ENCODE assay signal across 13 cellular contexts in genomic region chr2:65974067-65974723, GRCh38.
A peak's percentile ranks its signal among the peaks of the same experiment; 100 is the strongest.
DNase-seq lines count a peak whose midpoint lies in the region; ATAC-seq and TF ChIP-seq lines count a peak whose summit lies in the region.
"Had no signal": no experiment of that assay in that cellular context is flagged by ENCODE, and none has a peak within 500 bp of the region (broad histone marks: within the 10 kb centered on the region; RNA-seq: fewer than 3 reads in every experiment).

No MANE protein-coding gene starts in this region.

- POLR2A ChIA-PET in SK-N-SH (lab: Yijun Ruan, JAX): no interaction called here

- H3K4me3 Mint-ChIP-seq in stimulated activated effector memory CD8-positive, alpha-beta T cell treated with anti-CD3 and anti-CD28 coated beads, Interleukin-12 subunit alpha, Interleukin-12 subunit beta, amount 100 ng/mL, for 72 hours: no peak overlapping the region
- H3K4me3 Mint-ChIP-seq: brain had no signal

- peaks cover 5% of the 10 kb centered on the region for H3K9me3 Mint-ChIP-seq in stimulated activated effector memory CD8-positive, alpha-beta T cell treated with anti-CD3 and anti-CD28 coated beads, Interleukin-12 subunit alpha, Interleukin-12 subunit beta, amount 100 ng/mL, for 72 hours

- peaks cover 0 to 3% of the 10 kb centered on the region in 2 experiments; a peak in 2 of 4 replicates for H3K4me1 ChIP-seq in SK-N-SH (ENCODE audit: control insufficient read depth in 1 of 2, insufficient read depth in 2 of 2, low read depth in 1 of 2, low read length in 1 of 2)

- H3K9me3 ChIP-seq in SK-N-SH: no peaks in the 10 kb centered on the region
- H3K9me3 ChIP-seq: thoracic aorta had no signal

- TF ChIP-seq CTCF in SK-N-SH (IDR thresholded peaks at IDR 0.05): peak; percentile 27; the same call in 1 of the 2 replicates

- H3K4me2 ChIP-seq in SK-N-SH: no peak overlapping the region

- 45% methylated on average over 3 of the region's 3 CpGs for WGBS in SK-N-SH (ENCODE audit: low lambda C conversion rate)

- no peak overlapping the region for H2AFZ ChIP-seq in SK-N-SH (ENCODE audit: low read depth)

- H3K4me3 ChIP-seq in SK-N-SH (ENCODE audit: low read depth in 2 of 2, low read length in 1 of 2): no peak overlapping the region
- H3K4me3 ChIP-seq: thoracic aorta had no signal

- H3K9me2 ChIP-seq in SK-N-SH: no peaks in the 10 kb centered on the region

- no peak overlapping the region for H3K9ac ChIP-seq in SK-N-SH

- H4K20me1 ChIP-seq in SK-N-SH (ENCODE audit: insufficient read depth): no peaks in the 10 kb centered on the region

- CTCF ChIA-PET in SK-N-SH (lab: Yijun Ruan, JAX): interaction anchor here (1.2 kb wide), 3 partner anchors 12 to 601 kb away, joined by 3 read pairs; no protein-coding TSS in a partner anchor

- no peaks in the 10 kb centered on the region for H3K36me3 Mint-ChIP-seq in stimulated activated effector memory CD8-positive, alpha-beta T cell treated with anti-CD3 and anti-CD28 coated beads, Interleukin-12 subunit alpha, Interleukin-12 subunit beta, amount 100 ng/mL, for 72 hours
- H3K36me3 Mint-ChIP-seq: brain had no signal

- no peak for TF ChIP-seq RAD21 in SK-N-SH (IDR thresholded peaks at IDR 0.05; ENCODE audit: low read length)

- no peaks in the 10 kb centered on the region for H3F3A ChIP-seq in SK-N-SH (replicated peaks; ENCODE audit: insufficient read depth)

- no peaks in the 10 kb centered on the region for H3K36me3 ChIP-seq in SK-N-SH (replicated peaks in 1 of 2; ENCODE audit: control insufficient read depth in 1 of 2, insufficient read depth in 2 of 2, low read length in 1 of 2)
- H3K36me3 ChIP-seq: thoracic aorta had no signal

- H3K4me1 Mint-ChIP-seq in stimulated activated effector memory CD8-positive, alpha-beta T cell treated with anti-CD3 and anti-CD28 coated beads, Interleukin-12 subunit alpha, Interleukin-12 subunit beta, amount 100 ng/mL, for 72 hours: no peaks in the 10 kb centered on the region
- H3K4me1 Mint-ChIP-seq: brain had no signal

- H3K27ac ChIP-seq in SK-N-SH (ENCODE audit: low read depth in 2 of 2, low read length in 1 of 2): no peak overlapping the region
- H3K27ac ChIP-seq: thoracic aorta had no signal

- H3K27ac Mint-ChIP-seq in stimulated activated effector memory CD8-positive, alpha-beta T cell treated with anti-CD3 and anti-CD28 coated beads, Interleukin-12 subunit alpha, Interleukin-12 subunit beta, amount 100 ng/mL, for 72 hours: no peak overlapping the region
- H3K27ac Mint-ChIP-seq: brain had no signal

- in situ Hi-C loops in SK-MEL-5 (cut with HindIII; ENCODE audit: low pct_unique_long_range_greater_than_20kb, low sequenced_read_pairs): no loop called here

- H3K27me3 ChIP-seq in SK-N-SH (ENCODE audit: insufficient read depth): no peaks in the 10 kb centered on the region

- no peaks in the 10 kb centered on the region for H3K79me2 ChIP-seq in SK-N-SH (ENCODE audit: insufficient read depth)

- DNase-seq in SK-N-SH (no peak), SK-MEL-5 (ENCODE audit: low read depth, low spot score) (peak; percentile 45), HPDE6-E6E7 (ENCODE audit: extremely low spot score) (no peak)
- no peak for DNase-seq in stimulated activated effector memory CD8-positive, alpha-beta T cell treated with anti-CD3 and anti-CD28 coated beads, Interleukin-12 subunit alpha, Interleukin-12 subunit beta, amount 100 ng/mL, for 72 hours (ENCODE audit: low spot score in 2 of 2)
- no peak for DNase-seq in activated naive CD4-positive, alpha-beta T cell (lab: John Stamatoyannopoulos, UW)
- DNase-seq: midbrain, NCI-H345 had no signal

- TF ChIP-seq EP300 in SK-N-SH (IDR thresholded peaks at IDR 0.05; ENCODE audit: borderline replicate concordance in 1 of 2, low read depth in 1 of 2, low read length in 1 of 2): no peak

- no peak for ATAC-seq in SK-N-SH treated with all-trans-retinoic acid at 6 μM for 48 hours
- ATAC-seq in HG02885 (IDR thresholded peaks at IDR 0.05; ENCODE audit: poor library complexity, unreplicated experiment): peak; percentile 72
- peak; percentile 13 for ATAC-seq in stimulated activated effector memory CD8-positive, alpha-beta T cell treated with anti-CD3 and anti-CD28 coated beads, Interleukin-12 subunit alpha, Interleukin-12 subunit beta, amount 100 ng/mL, for 72 hours
- no peak for ATAC-seq in GM19328 (IDR thresholded peaks at IDR 0.05; ENCODE audit: unreplicated experiment)
- ATAC-seq: Panc1 had no signal

TF ChIP-seq in SK-N-SH, 30 proteins besides CTCF, POLR2A, EP300 and RAD21:
- no peak for TF ChIP-seq ELF1 (IDR thresholded peaks at IDR 0.05)
- TF ChIP-seq, protein P1, sequence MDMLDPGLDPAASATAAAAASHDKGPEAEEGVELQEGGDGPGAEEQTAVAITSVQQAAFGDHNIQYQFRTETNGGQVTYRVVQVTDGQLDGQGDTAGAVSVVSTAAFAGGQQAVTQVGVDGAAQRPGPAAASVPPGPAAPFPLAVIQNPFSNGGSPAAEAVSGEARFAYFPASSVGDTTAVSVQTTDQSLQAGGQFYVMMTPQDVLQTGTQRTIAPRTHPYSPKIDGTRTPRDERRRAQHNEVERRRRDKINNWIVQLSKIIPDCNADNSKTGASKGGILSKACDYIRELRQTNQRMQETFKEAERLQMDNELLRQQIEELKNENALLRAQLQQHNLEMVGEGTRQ (IDR thresholded peaks at IDR 0.05; ENCODE audit: borderline replicate concordance, low read depth, low read length): no peak
- no peak for TF ChIP-seq SIN3A (IDR thresholded peaks at IDR 0.05; ENCODE audit: borderline replicate concordance, low read depth, low read length)

TF ChIP-seq in SK-N-SH treated with all-trans-retinoic acid at 6 μM for 48 hours, 23 proteins besides CTCF, POLR2A, EP300 and RAD21:
- TF ChIP-seq TOX (CRISPR knock-in tag; IDR thresholded peaks at IDR 0.05; ENCODE audit: borderline replicate concordance) (no peak), POU6F1 (CRISPR knock-in tag; IDR thresholded peaks at IDR 0.05; ENCODE audit: borderline replicate concordance, low read depth) (no peak), ZNF565 (CRISPR knock-in tag; conservative IDR thresholded peaks at IDR 0.05; ENCODE audit: low read depth) (no peak), CREB5 (CRISPR knock-in tag; IDR thresholded peaks at IDR 0.05; ENCODE audit: low read depth) (no peak), ZFP3 (CRISPR knock-in tag; IDR thresholded peaks at IDR 0.05) (no peak), CSRNP3 (CRISPR knock-in tag; IDR thresholded peaks at IDR 0.05) (no peak), BACH2 (CRISPR knock-in tag; IDR thresholded peaks at IDR 0.05; ENCODE audit: borderline replicate concordance) (no peak), ARNTL (CRISPR knock-in tag; IDR thresholded peaks at IDR 0.05; ENCODE audit: borderline replicate concordance, low read depth) (no peak), ZFP30 (CRISPR knock-in tag; IDR thresholded peaks at IDR 0.05) (no peak), PATZ1 (CRISPR knock-in tag; IDR thresholded peaks at IDR 0.05; ENCODE audit: borderline replicate concordance) (no peak)

Comparison
In these comparisons a context has a peak if more than half of its experiments do, and no peak if none do; other contexts are left out.
1. ATAC-seq: peak in HG02885 (single experiment) and stimulated activated effector memory CD8-positive, alpha-beta T cell treated with anti-CD3 and anti-CD28 coated beads, Interleukin-12 subunit alpha, Interleukin-12 subunit beta, amount 100 ng/mL, for 72 hours (single experiment); none in SK-N-SH treated with all-trans-retinoic acid at 6 μM for 48 hours (single experiment) and GM19328 (single experiment).